Comparison of ENCODE assay signal across 11 cellular contexts in the genomic region with DNA sequence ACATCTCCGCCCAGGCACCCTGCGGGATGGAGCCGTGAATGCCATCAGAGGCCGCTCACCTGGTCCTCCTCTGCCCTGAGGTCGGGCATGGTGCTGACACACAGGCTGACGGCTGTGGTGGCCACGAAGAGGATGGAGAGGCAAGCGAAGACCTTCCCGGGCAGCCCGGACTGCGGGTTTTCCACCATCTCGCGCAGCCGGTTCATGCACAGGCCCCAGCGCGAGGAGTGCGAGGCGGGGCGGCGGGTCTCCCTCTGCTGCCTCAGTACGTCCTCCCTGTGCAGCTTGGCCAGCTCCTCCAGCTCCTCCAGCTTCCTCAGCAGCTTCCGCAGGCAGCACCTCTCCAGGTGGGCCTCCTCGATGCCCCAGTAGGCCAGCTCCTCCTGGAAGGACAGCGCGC. TPM values are rescaled to one million over a fixed set of nuclear protein-coding genes. Genes with fewer than 3 reads are reported as not detected.
"Had no signal": no experiment of that assay in that cellular context is flagged by ENCODE, and none has a peak within 500 bp of the region (broad histone marks: within the 10 kb centered on the region; RNA-seq: fewer than 3 reads in every experiment).

No MANE protein-coding gene starts in this region.

- ATAC-seq: GM23338, HCT116, K562 had no signal

- H3K36me3 ChIP-seq: HAP-1 had no signal

- FAIRE-seq: H1, H54, HTR-8/SVneo, K562 had no signal

- H2AFZ ChIP-seq: GM23338 had no signal

- H3K4me3 ChIP-seq: GM23338, HAP-1, K562 had no signal

- H3K9me3 ChIP-seq: HAP-1 had no signal

- H3K4me1 ChIP-seq: HAP-1 had no signal

- DNase-seq: HFFc6, IMR-90, KG1 had no signal

- H3K4me2 ChIP-seq: GM23338 had no signal

RNA-seq across cellular contexts. Expression of a gene that starts 3.1 kb away (rescaled TPM):
- total RNA-seq: H1, HFFc6, HT-29, IMR-90, K562 had no signal
- polyA plus RNA-seq: GM23338, H1, IMR-90, K562 had no signal

RNA-seq across cellular contexts. Expression of a gene that starts 45.7 kb away (rescaled TPM):
- total RNA-seq: HFFc6, HT-29, IMR-90, K562 had no signal
- polyA plus RNA-seq: IMR-90 had no signal

RNA-seq across cellular contexts. Expression of a gene that starts 58.0 kb away (rescaled TPM):
- total RNA-seq: HT-29, K562 had no signal
- polyA plus RNA-seq: K562 had no signal
